36 cellular contexts compared by ENCODE assay signal in the genomic region with DNA sequence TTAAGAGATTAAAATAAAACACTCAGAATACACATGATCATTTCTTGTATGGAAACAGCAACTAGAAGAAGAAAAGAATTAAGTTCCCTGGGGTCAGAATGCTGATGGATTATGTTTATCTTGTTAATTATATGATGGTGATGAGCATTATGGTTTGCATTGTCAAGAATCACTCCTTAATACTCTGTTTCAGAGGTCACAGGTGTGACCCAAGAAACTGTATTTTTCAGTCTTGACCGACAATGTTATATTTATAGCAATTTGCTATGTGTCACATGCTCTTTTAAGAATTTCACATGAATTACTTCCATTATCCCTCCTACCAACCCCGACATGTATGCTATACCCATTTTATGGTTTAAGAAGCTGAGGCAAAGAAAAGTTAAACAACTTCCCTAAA. TPM values are rescaled to one million over a fixed set of nuclear protein-coding genes. Genes with fewer than 3 reads are reported as not detected.
"Had no signal": no experiment of that assay in that cellular context is flagged by ENCODE, and none has a peak within 500 bp of the region (broad histone marks: within the 10 kb centered on the region; RNA-seq: fewer than 3 reads in every experiment).

No MANE protein-coding gene starts in this region.

- H3K36me3 ChIP-seq: adrenal gland, ascending aorta, brain microvascular endothelial cell, breast epithelium, cardiac muscle cell had no signal

- ATAC-seq: activated naive CD4-positive, alpha-beta T cell treated with anti-CD3 and anti-CD28 coated beads, Interleukin-2, amount 50 U/mL, for 72 hours; activated naive CD8-positive, alpha-beta T cell treated with anti-CD3 and anti-CD28 coated beads, Interleukin-2, amount 50 U/mL, for 24 hours; activated T-cell treated with anti-CD3 and anti-CD28 coated beads, Interleukin-2, amount 50 U/mL, for 4 hours; activated T-cell treated with anti-CD3 and anti-CD28 coated beads, Interleukin-2, amount 50 U/mL, for 72 hours; activated T-helper 17 cell treated with anti-CD3 and anti-CD28 coated beads, Interleukin-2, amount 50 U/mL, for 72 hours; body of pancreas had no signal

- H3K27ac ChIP-seq: adrenal gland, ascending aorta, body of pancreas, brain microvascular endothelial cell, breast epithelium, cardiac muscle cell had no signal

- H3K4me3 ChIP-seq: adrenal gland, ascending aorta, body of pancreas, breast epithelium, cardiac muscle cell had no signal

- H3K9me3 ChIP-seq: adrenal gland, ascending aorta, body of pancreas, breast epithelium had no signal

- H3K4me1 ChIP-seq: ascending aorta had no signal

- DNase-seq: activated effector memory CD4-positive, alpha-beta T cell treated with anti-CD3 and anti-CD28 coated beads, Interleukin-2, amount 50 U/mL, for 16 hours; activated effector memory CD4-positive, alpha-beta T cell treated with Interleukin-2 at 50 U/mL for 16 hours; activated gamma-delta T cell; activated gamma-delta T cell treated with Interleukin-2 at 50 U/mL for 16 hours; activated naive CD4-positive, alpha-beta T cell; activated naive CD4-positive, alpha-beta T cell treated with anti-CD3 and anti-CD28 coated beads for 36 hours; activated naive CD4-positive, alpha-beta T cell treated with anti-CD3 and anti-CD28 coated beads, Interleukin-2, amount 10 ng/mL, durations not matched to agents 7 days and 5 days; activated naive CD4-positive, alpha-beta T cell treated with anti-CD3 and anti-CD28 coated beads, Interleukin-2, amount 50 U/mL, for 16 hours; activated naive CD4-positive, alpha-beta T cell treated with Interleukin-2 at 50 U/mL for 16 hours; activated naive CD8-positive, alpha-beta T cell treated with anti-CD3 and anti-CD28 coated beads for 36 hours; activated naive CD8-positive, alpha-beta T cell treated with anti-CD3 and anti-CD28 coated beads, Interleukin-2, amount 10 ng/mL, durations not matched to agents 7 days and 5 days; activated naive CD8-positive, alpha-beta T cell treated with anti-CD3 and anti-CD28 coated beads, Interleukin-2, amount 50 U/mL, for 24 hours; activated T-cell treated with anti-CD3 and anti-CD28 coated beads, Interleukin-2, amount 50 U/mL, for 1 hour; activated T-cell treated with anti-CD3 and anti-CD28 coated beads, Interleukin-2, amount 50 U/mL, for 24 hours; activated T-cell treated with anti-CD3 and anti-CD28 coated beads, Interleukin-2, amount 50 U/mL, for 4 hours; activated T-cell treated with anti-CD3 and anti-CD28 coated beads, Interleukin-2, amount 50 U/mL, for 48 hours; activated T-cell treated with anti-CD3 and anti-CD28 coated beads, Interleukin-2, amount 50 U/mL, for 72 hours; adrenal gland; amniotic stem cell; amygdala; anterior cingulate cortex; aorta; body of pancreas; brain microvascular endothelial cell; caudate nucleus; central memory CD4-positive, alpha-beta T cell; cerebellar nuclear complex had no signal

RNA-seq across cellular contexts. Expression of gene CHRM2, which starts 2.7 kb away (rescaled TPM):
- total RNA-seq: activated naive CD4-positive, alpha-beta T cell treated with anti-CD3 and anti-CD28 coated beads for 36 hours; activated naive CD4-positive, alpha-beta T cell treated with anti-CD3 and anti-CD28 coated beads, Interleukin-2, amount 50 U/mL, for 72 hours; activated naive CD8-positive, alpha-beta T cell treated with anti-CD3 and anti-CD28 coated beads for 36 hours; activated naive CD8-positive, alpha-beta T cell treated with anti-CD3 and anti-CD28 coated beads, Interleukin-2, amount 10 ng/mL, durations not matched to agents 7 days and 5 days; activated T-cell treated with anti-CD3 and anti-CD28 coated beads, Interleukin-2, amount 50 U/mL, for 72 hours; activated T-helper 1 cell treated with anti-CD3 and anti-CD28 coated beads, Interleukin-12 subunit alpha, Interleukin-12 subunit beta, Interleukin-2, Interleukin-4 antibody, amounts not matched to agents 30 ng/mL and 10 ng/mL and 1 ng/mL, durations not matched to agents 14 hours and 24 hours and 36 hours; activated T-helper 17 cell treated with anti-CD3 and anti-CD28 coated beads, Interleukin-2, amount 50 U/mL, for 72 hours; activated T-helper 2 cell treated with anti-CD3 and anti-CD28 coated beads, Interferon-gamma antibody, Interleukin-2, Interleukin-4, amounts not matched to agents 10 μg/mL and 5 μg/mL and 100 μg/mL, durations not matched to agents 14 hours and 24 hours and 36 hours; aorta; ascending aorta; astrocyte; body of pancreas; breast epithelium; chondrocyte had no signal
